20 cellular contexts compared by ENCODE assay signal in genomic region chr4:68871772-68872441, GRCh38. TPM values are rescaled to one million over a fixed set of nuclear protein-coding genes. Genes with fewer than 3 reads are reported as not detected.
"Had no signal": no experiment of that assay in that cellular context is flagged by ENCODE, and none has a peak within 500 bp of the region (broad histone marks: within the 10 kb centered on the region; RNA-seq: fewer than 3 reads in every experiment).

No MANE protein-coding gene starts in this region.

- H3K4me3 Mint-ChIP-seq: activated B cell treated with CpG ODN at 0.5 μM for 24 hours; activated CD4-positive, alpha-beta T cell treated with anti-CD3 and anti-CD28 coated beads, Interleukin-2, amount 10 ng/mL, durations not matched to agents 24 days and 14 days; nephron progenitor cell; stimulated activated naive CD8-positive, alpha-beta T cell treated with anti-CD3 and anti-CD28 coated beads, Interleukin-15, Interleukin-2, amounts not matched to agents 100 ng/mL and 50 ng/mL, for 24 hours had no signal

- H3K4me1 Mint-ChIP-seq: activated B cell treated with CpG ODN at 0.5 μM for 24 hours; activated CD4-positive, alpha-beta T cell treated with anti-CD3 and anti-CD28 coated beads, Interleukin-2, amount 10 ng/mL, durations not matched to agents 24 days and 14 days had no signal

- H3K27me3 ChIP-seq: adrenal gland, sigmoid colon, vagina had no signal

- H3K9me3 Mint-ChIP-seq: activated B cell treated with CpG ODN at 0.5 μM for 24 hours; activated CD4-positive, alpha-beta T cell treated with anti-CD3 and anti-CD28 coated beads, Interleukin-2, amount 10 ng/mL, durations not matched to agents 24 days and 14 days; activated T-helper 2 cell treated with anti-CD3 and anti-CD28 coated beads, Interferon-gamma antibody, Interleukin-2, Interleukin-4, amounts not matched to agents 10 μg/mL and 5 μg/mL and 100 μg/mL, durations not matched to agents 14 hours and 24 hours and 36 hours; stimulated activated naive CD8-positive, alpha-beta T cell treated with anti-CD3 and anti-CD28 coated beads, Interleukin-15, Interleukin-2, amounts not matched to agents 100 ng/mL and 50 ng/mL, for 24 hours had no signal

- H3K4me1 ChIP-seq: adrenal gland, sigmoid colon, vagina had no signal

- H3K27me3 Mint-ChIP-seq: activated B cell treated with CpG ODN at 0.5 μM for 24 hours; activated CD4-positive, alpha-beta T cell treated with anti-CD3 and anti-CD28 coated beads, Interleukin-2, amount 10 ng/mL, durations not matched to agents 24 days and 14 days; stimulated activated naive CD8-positive, alpha-beta T cell treated with anti-CD3 and anti-CD28 coated beads, Interleukin-15, Interleukin-2, amounts not matched to agents 100 ng/mL and 50 ng/mL, for 24 hours had no signal

- DNase-seq: activated B cell treated with CpG ODN at 0.5 μM for 24 hours; activated CD4-positive, alpha-beta T cell treated with anti-CD3 and anti-CD28 coated beads, Interleukin-2, amount 10 ng/mL, durations not matched to agents 24 days and 14 days; activated naive CD4-positive, alpha-beta T cell treated with anti-CD3 and anti-CD28 coated beads, Interleukin-2, amount 50 U/mL, for 16 hours; activated T-cell treated with anti-CD3 and anti-CD28 coated beads for 4 hours; adrenal gland; hippocampal formation; nephron progenitor cell; sigmoid colon; stimulated activated CD4-positive, alpha-beta T cell treated with anti-CD3 and anti-CD28 coated beads, Interleukin-12 subunit alpha, Interleukin-12 subunit beta, amount 100 ng/mL, for 4 hours; stimulated activated CD4-positive, alpha-beta T cell treated with anti-CD3 and anti-CD28 coated beads, Interleukin-4, amount 100 ng/mL, for 1 hour had no signal

- H3K27ac Mint-ChIP-seq: activated B cell treated with CpG ODN at 0.5 μM for 24 hours; activated CD4-positive, alpha-beta T cell treated with anti-CD3 and anti-CD28 coated beads, Interleukin-2, amount 10 ng/mL, durations not matched to agents 24 days and 14 days; activated T-helper 2 cell treated with anti-CD3 and anti-CD28 coated beads, Interferon-gamma antibody, Interleukin-2, Interleukin-4, amounts not matched to agents 10 μg/mL and 5 μg/mL and 100 μg/mL, durations not matched to agents 14 hours and 24 hours and 36 hours; nephron progenitor cell; stimulated activated naive CD8-positive, alpha-beta T cell treated with anti-CD3 and anti-CD28 coated beads, Interleukin-15, Interleukin-2, amounts not matched to agents 100 ng/mL and 50 ng/mL, for 24 hours had no signal

- H3K27ac ChIP-seq: adrenal gland, sigmoid colon, thoracic aorta, vagina had no signal

- H3K36me3 ChIP-seq: adrenal gland, sigmoid colon, thoracic aorta, vagina had no signal

- H3K9me3 ChIP-seq: adrenal gland, sigmoid colon, thoracic aorta, vagina had no signal

- H3K4me3 ChIP-seq: adrenal gland, sigmoid colon, thoracic aorta, vagina had no signal

RNA-seq across cellular contexts. Expression of gene UGT2B10, which starts 56.1 kb away (rescaled TPM):
- total RNA-seq: activated B cell treated with CpG ODN at 0.5 μM for 24 hours; activated CD4-positive, alpha-beta T cell treated with anti-CD3 and anti-CD28 coated beads, Interleukin-2, amount 10 ng/mL, durations not matched to agents 24 days and 14 days; activated CD8-positive, alpha-beta memory T cell treated with anti-CD3 and anti-CD28 coated beads for 36 hours; activated T-helper 2 cell treated with anti-CD3 and anti-CD28 coated beads, Interferon-gamma antibody, Interleukin-2, Interleukin-4, amounts not matched to agents 10 μg/mL and 5 μg/mL and 100 μg/mL, durations not matched to agents 14 hours and 24 hours and 36 hours; dermis microvascular lymphatic vessel endothelial cell; lung microvascular endothelial cell; omental fat pad; pulmonary artery endothelial cell; sigmoid colon; T-helper 1 cell treated with Interleukin-12 subunit alpha and Interleukin-12 subunit beta and Interleukin-4 antibody, amounts not matched to agents 30 ng/mL and 1 ng/mL, for 36 hours; thoracic aorta; vagina had no signal
